1 cellular context compared by ENCODE assay signal in genomic region chr16:2983706-2984136, GRCh38.
A peak's percentile ranks its signal among the peaks of the same experiment; 100 is the strongest.
TF ChIP-seq lines count a peak whose summit lies in the region.

No MANE protein-coding gene starts in this region.

TF ChIP-seq in K562, 482 proteins besides CTCF, POLR2A, EP300 and RAD21 (continued from another document and continues in another):
- peak; percentile 70; the same call in 1 of the 2 replicates for TF ChIP-seq CBFB (CRISPR knock-in tag; IDR thresholded peaks at IDR 0.05)
- TF ChIP-seq DPF2 (IDR thresholded peaks at IDR 0.05) = peak; percentile 67; the same call in 1 of the 2 replicates
- TF ChIP-seq HLTF (IDR thresholded peaks at IDR 0.05) = 0 out of 2 replicates have a peak, but pooled peaks have one; percentile 15
- no peak for TF ChIP-seq ZNF212 (CRISPR knock-in tag; IDR thresholded peaks at IDR 0.05)
- 0 out of 2 replicates have a peak, but pooled peaks have one; percentile 37 for TF ChIP-seq ZBTB2 (IDR thresholded peaks at IDR 0.05)
- no peak for TF ChIP-seq CBX3 (IDR thresholded peaks at IDR 0.05; ENCODE audit: borderline replicate concordance in 1 of 2, low read length in 2 of 2)
- no peak for TF ChIP-seq CEBPG (CRISPR knock-in tag; IDR thresholded peaks at IDR 0.05)
- no peak for TF ChIP-seq CEBPG (tag; conservative IDR thresholded peaks at IDR 0.05 in 1 of 2, IDR thresholded peaks at IDR 0.05 in 1 of 2)
- TF ChIP-seq SRSF7 (optimal IDR thresholded peaks at IDR 0.05; ENCODE audit: low read depth, low read length) = no peak
- TF ChIP-seq ZNF282 (CRISPR knock-in tag; IDR thresholded peaks at IDR 0.05) = no peak
- TF ChIP-seq ILF3 (IDR thresholded peaks at IDR 0.05; ENCODE audit: borderline replicate concordance) = no peak
- TF ChIP-seq ZNF639 (CRISPR knock-in tag; conservative IDR thresholded peaks at IDR 0.05 in 1 of 2, IDR thresholded peaks at IDR 0.05 in 1 of 2) = 0 out of 4 replicates have a peak, but pooled peaks of 1 of the 2 experiments have one; percentile 25
- no peak for TF ChIP-seq POLR3G (IDR thresholded peaks at IDR 0.05; ENCODE audit: extremely low read depth, insufficient read length, insufficient replicate concordance)
- peak; percentile 41 for TF ChIP-seq POU5F1 (IDR thresholded peaks at IDR 0.05; ENCODE audit: borderline replicate concordance, low read depth, low read length, partially characterized antibody)
- TF ChIP-seq MTA2 (IDR thresholded peaks at IDR 0.05; ENCODE audit: low read depth) = no peak
- peak; percentile 29; the same call in 1 of the 2 replicates for TF ChIP-seq CBX1 (IDR thresholded peaks at IDR 0.05; ENCODE audit: low read depth)
- TF ChIP-seq RNF2 (IDR thresholded peaks at IDR 0.05) = 0 out of 2 replicates have a peak, but pooled peaks have one; percentile 41
- no peak for TF ChIP-seq TFAM (CRISPR knock-in tag; conservative IDR thresholded peaks at IDR 0.05)
- no peak for TF ChIP-seq USF1 (CRISPR knock-in tag; IDR thresholded peaks at IDR 0.05)
- TF ChIP-seq SETDB1 (IDR thresholded peaks at IDR 0.05; ENCODE audit: low read length) = no peak
- no peak for TF ChIP-seq NFE2 (IDR thresholded peaks at IDR 0.05; ENCODE audit: low read depth)
- TF ChIP-seq NR3C1 (CRISPR knock-in tag; IDR thresholded peaks at IDR 0.05) = no peak
- no peak for TF ChIP-seq ZFPM2 (CRISPR knock-in tag; IDR thresholded peaks at IDR 0.05)
- TF ChIP-seq ZNF134 (CRISPR knock-in tag; conservative IDR thresholded peaks at IDR 0.05) = no peak
- no peak for TF ChIP-seq ZMIZ1 (IDR thresholded peaks at IDR 0.05; ENCODE audit: low read depth in 2 of 2, low read length in 2 of 2)
- no peak for TF ChIP-seq BRD4 (IDR thresholded peaks at IDR 0.05)
- no peak for TF ChIP-seq GTF2F1 (IDR thresholded peaks at IDR 0.05; ENCODE audit: low read depth, low read length)
- TF ChIP-seq DNMT1 (IDR thresholded peaks at IDR 0.05) = no peak
- no peak for TF ChIP-seq HNRNPLL (IDR thresholded peaks at IDR 0.05; ENCODE audit: low read depth, low read length, poor library complexity, severe bottlenecking)
- no peak for TF ChIP-seq PTRF (tag; IDR thresholded peaks at IDR 0.05)
- no peak for TF ChIP-seq GABPA (tag; conservative IDR thresholded peaks at IDR 0.05; ENCODE audit: low read depth)
- TF ChIP-seq ZNF740 (CRISPR knock-in tag; IDR thresholded peaks at IDR 0.05) = no peak
- TF ChIP-seq ZNF740 (tag; IDR thresholded peaks at IDR 0.05) = no peak
- TF ChIP-seq EP400 (IDR thresholded peaks at IDR 0.05) = no peak; the same call in 1 of the 2 replicates
- TF ChIP-seq NFIC (IDR thresholded peaks at IDR 0.05) = no peak
- TF ChIP-seq ZNF316 (IDR thresholded peaks at IDR 0.05) = peak; percentile 6; the same call in 1 of the 2 replicates
- no peak for TF ChIP-seq DIDO1 (tag; IDR thresholded peaks at IDR 0.05; ENCODE audit: low read depth)
- TF ChIP-seq KDM1A (IDR thresholded peaks at IDR 0.05) = no peak
- no peak for TF ChIP-seq TAF15 (IDR thresholded peaks at IDR 0.05; ENCODE audit: low read depth, low read length)
- TF ChIP-seq ZNF75A (CRISPR knock-in tag; IDR thresholded peaks at IDR 0.05) = no peak
- TF ChIP-seq ZBTB9 (CRISPR knock-in tag; IDR thresholded peaks at IDR 0.05) = no peak
- TF ChIP-seq NR2F6 (CRISPR knock-in tag; IDR thresholded peaks at IDR 0.05) = no peak
- TF ChIP-seq KAT8 (IDR thresholded peaks at IDR 0.05; ENCODE audit: low read depth) = no peak
- no peak for TF ChIP-seq ETV6 (IDR thresholded peaks at IDR 0.05; ENCODE audit: borderline replicate concordance in 1 of 2, low read depth in 2 of 2, low read length in 1 of 2)
- 0 out of 2 replicates have a peak, but pooled peaks have one; percentile 63 for TF ChIP-seq ETV6 (CRISPR knock-in tag; IDR thresholded peaks at IDR 0.05; ENCODE audit: borderline replicate concordance)
- TF ChIP-seq ZSCAN32 (CRISPR knock-in tag; IDR thresholded peaks at IDR 0.05) = no peak
- no peak for TF ChIP-seq ARID2 (IDR thresholded peaks at IDR 0.05)
- no peak for TF ChIP-seq ZNF436 (CRISPR knock-in tag; IDR thresholded peaks at IDR 0.05)
- TF ChIP-seq ZNF263 (CRISPR knock-in tag; IDR thresholded peaks at IDR 0.05; ENCODE audit: borderline replicate concordance) = peak; percentile 63; the same call in 1 of the 2 replicates
- TF ChIP-seq SAFB (IDR thresholded peaks at IDR 0.05; ENCODE audit: borderline replicate concordance, low read depth, low read length) = peak; percentile 68; the same call in 1 of the 2 replicates
- TF ChIP-seq YBX1 (IDR thresholded peaks at IDR 0.05) = no peak
- no peak for TF ChIP-seq CLOCK (CRISPR knock-in tag; IDR thresholded peaks at IDR 0.05; ENCODE audit: borderline replicate concordance)
- TF ChIP-seq MCM5 (IDR thresholded peaks at IDR 0.05; ENCODE audit: low read depth) = no peak
- no peak for TF ChIP-seq SP1 (CRISPR knock-in tag; IDR thresholded peaks at IDR 0.05)
- TF ChIP-seq SFPQ (IDR thresholded peaks at IDR 0.05; ENCODE audit: low read depth, low read length) = no peak
- TF ChIP-seq CREB5 (CRISPR knock-in tag; IDR thresholded peaks at IDR 0.05) = no peak
- peak; percentile 81 for TF ChIP-seq TBP (optimal IDR thresholded peaks at IDR 0.05; ENCODE audit: low read depth, low read length)
- no peak for TF ChIP-seq THAP7 (CRISPR knock-in tag; IDR thresholded peaks at IDR 0.05)
- TF ChIP-seq ZNF311 (CRISPR knock-in tag; IDR thresholded peaks at IDR 0.05) = no peak
- TF ChIP-seq MCM7 (IDR thresholded peaks at IDR 0.05) = no peak
